Comparison of ENCODE assay signal across 15 cellular contexts in the genomic region with DNA sequence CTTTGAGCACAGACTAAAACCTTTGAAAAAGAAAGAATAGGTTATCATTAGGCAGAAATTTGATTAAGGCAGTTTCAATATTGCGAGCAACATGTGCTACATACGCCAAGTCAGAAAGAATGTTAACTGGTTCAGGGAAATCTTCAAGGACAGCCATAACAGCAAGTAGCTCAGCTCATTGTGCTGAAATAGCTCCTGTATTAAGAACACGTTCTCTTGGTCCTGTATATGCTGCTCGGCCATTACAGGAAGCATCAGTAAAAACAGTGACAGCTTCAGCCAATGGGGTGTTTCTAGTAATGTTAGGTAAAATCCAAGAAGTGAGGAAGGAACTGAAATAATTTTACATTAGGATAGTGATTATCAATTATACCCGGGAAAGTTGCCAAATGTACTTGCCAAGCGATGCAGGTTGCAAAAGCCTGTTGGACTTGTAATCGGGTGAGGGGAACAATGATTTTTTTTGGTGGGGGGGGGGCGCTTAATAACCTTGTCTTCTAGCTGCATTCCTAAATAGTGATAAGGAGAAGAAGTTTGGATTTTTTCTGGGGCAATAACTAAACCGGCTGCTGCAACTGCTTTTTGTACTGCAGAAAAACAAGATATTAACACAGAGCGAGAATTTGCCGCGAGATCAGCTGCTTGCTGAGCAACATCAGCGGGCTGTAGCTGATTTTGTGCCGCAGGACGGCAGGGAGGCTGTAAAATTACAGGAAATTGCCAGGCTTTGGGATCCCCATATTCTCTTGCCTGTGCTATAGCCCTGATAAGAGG. TPM values are rescaled to one million over a fixed set of nuclear protein-coding genes. Genes with fewer than 3 reads are reported as not detected.
DNase-seq lines count a peak whose midpoint lies in the region; ATAC-seq, FAIRE-seq and TF ChIP-seq lines count a peak whose summit lies in the region.
"Had no signal": no experiment of that assay in that cellular context is flagged by ENCODE, and none has a peak within 500 bp of the region (broad histone marks: within the 10 kb centered on the region; RNA-seq: fewer than 3 reads in every experiment).

No MANE protein-coding gene starts in this region.

- no peaks in the 10 kb centered on the region for H3K36me3 ChIP-seq in OCI-LY3 (replicated peaks; ENCODE audit: low read depth, low read length)
- H3K36me3 ChIP-seq in endocrine pancreas (ENCODE audit: control insufficient read depth, insufficient read depth, low read length), result no peaks in the 10 kb centered on the region
- H3K36me3 ChIP-seq in pancreas, result no peaks in the 10 kb centered on the region
- H3K36me3 ChIP-seq in H7 (replicated peaks; ENCODE audit: control insufficient read depth, insufficient read depth, low read length), result no peaks in the 10 kb centered on the region
- H3K36me3 ChIP-seq: BE2C, uterus had no signal

- H3K27me3 ChIP-seq in OCI-LY3 (ENCODE audit: low read depth, low read length), result peaks cover 8% of the 10 kb centered on the region
- H3K27me3 ChIP-seq in endocrine pancreas (ENCODE audit: control insufficient read depth, insufficient read depth, low read length), result no peaks in the 10 kb centered on the region
- H3K27me3 ChIP-seq in pancreas, result no peaks in the 10 kb centered on the region
- no peaks in the 10 kb centered on the region for H3K27me3 ChIP-seq in H7 (ENCODE audit: control insufficient read depth, insufficient read depth, low read length)
- H3K27me3 ChIP-seq: uterus had no signal

- H3K4me3 ChIP-seq in OCI-LY3 (ENCODE audit: low read length) (0 out of 2 replicates have a peak overlapping the region, but pooled peaks have one; percentile 14), endocrine pancreas (ENCODE audit: control insufficient read depth, insufficient read depth, low read length) (peak overlapping the region; percentile 17), pancreas (peak overlapping the region in 1 of 4 donors; percentile 10), H7 (ENCODE audit: insufficient read depth, low read depth, low read length) (no peak overlapping the region)

- H3K79me2 ChIP-seq in OCI-LY3 (ENCODE audit: low read length), result no peaks in the 10 kb centered on the region

- no peak overlapping the region for H3K9ac ChIP-seq in OCI-LY3 (ENCODE audit: low read length)
- H3K9ac ChIP-seq in endocrine pancreas (ENCODE audit: control insufficient read depth, insufficient read depth, low read length), result no peak overlapping the region

- H3K9me3 ChIP-seq in OCI-LY3 (ENCODE audit: insufficient read depth, low read length) (no peaks in the 10 kb centered on the region), endocrine pancreas (ENCODE audit: control insufficient read depth, low read length) (no peaks in the 10 kb centered on the region), pancreas (no peaks in the 10 kb centered on the region)
- H3K9me3 ChIP-seq: BE2C, uterus had no signal

- FAIRE-seq in pancreas (lab: Jason Lieb, UNC), result no peak

- no peaks in the 10 kb centered on the region for H4K20me1 ChIP-seq in OCI-LY3 (ENCODE audit: insufficient read depth, low read length)

- H3K4me2 ChIP-seq in OCI-LY3 (ENCODE audit: low read length), result peak overlapping the region; percentile 44

- ATAC-seq in GM19351 (IDR thresholded peaks at IDR 0.05; ENCODE audit: unreplicated experiment) (peak; percentile 12), pancreas (peak; percentile 50 to 56 (median 53)), HG03520 (IDR thresholded peaks at IDR 0.05; ENCODE audit: unreplicated experiment) (no peak)
- ATAC-seq: naive thymus-derived CD8-positive, alpha-beta T cell; WTC11 had no signal

- WGBS in pancreas, 2 donors, result 11 to 13% methylated on average over 15 of the region's 15 CpGs

- DNase-seq in pancreas, result peak in 2 of 6 donors; percentile 23 to 41
- DNase-seq in NCI-H2029 (lab: John Stamatoyannopoulos, UW), result no peak
- no peak for DNase-seq in NCI-H1436 treated with DMSO at 0.1 percent for 48 hours (lab: John Stamatoyannopoulos, UW)
- no peak for DNase-seq in H7
- DNase-seq: activated effector memory CD4-positive, alpha-beta T cell treated with anti-CD3 and anti-CD28 coated beads, Interleukin-2, amount 50 U/mL, for 16 hours; BE2C; naive thymus-derived CD8-positive, alpha-beta T cell; NCI-H226; uterus had no signal

- H3K4me1 ChIP-seq in OCI-LY3 (ENCODE audit: low read length), result peaks cover 14% of the 10 kb centered on the region
- H3K4me1 ChIP-seq in endocrine pancreas (ENCODE audit: control insufficient read depth, insufficient read depth, low read length), result peaks cover 3% of the 10 kb centered on the region
- H3K4me1 ChIP-seq in pancreas, result peaks cover 4 to 31% (median 24%) of the 10 kb centered on the region in 3 donors
- H3K4me1 ChIP-seq: BE2C, uterus had no signal

- no peak overlapping the region for H2AFZ ChIP-seq in OCI-LY3 (ENCODE audit: low read depth, low read length)

- intact Hi-C loops in pancreas (cut with DNase I), result loop anchor here in 2 of 3 donors (10.0 kb wide), 3 partner anchors 195 to 465 kb away; a partner anchor contains a TSS

- H3K27ac ChIP-seq in OCI-LY3 (ENCODE audit: low read length), result no peak overlapping the region
- H3K27ac ChIP-seq in pancreas, result peak overlapping the region; percentile 45 to 86 (median 74)

- TF ChIP-seq CTCF in OCI-LY3 (IDR thresholded peaks at IDR 0.05; ENCODE audit: low read depth, low read length) (no peak), pancreas (IDR thresholded peaks at IDR 0.05) (no peak)

RNA-seq across cellular contexts. Expression of a gene that starts 49.4 kb away (rescaled TPM):
- 10 to 100 TPM in 1 of 6 donors, 1 to 10 TPM in 5; 3.1 to 10.2 (median 5.8) TPM for total RNA-seq in pancreas
- 1 to 10 TPM; 2.8 to 4.1 TPM for polyA plus RNA-seq in pancreas
- 0.22 and 0.66 TPM in 2 replicates for total RNA-seq in H7 (2014; rRNA removed; shearing (Covaris generic))
- total RNA-seq: fibroblast of villous mesenchyme; naive thymus-derived CD8-positive, alpha-beta T cell had no signal
- polyA plus RNA-seq: naive thymus-derived CD8-positive, alpha-beta T cell had no signal
